1 cellular context compared by ENCODE assay signal in the genomic region with DNA sequence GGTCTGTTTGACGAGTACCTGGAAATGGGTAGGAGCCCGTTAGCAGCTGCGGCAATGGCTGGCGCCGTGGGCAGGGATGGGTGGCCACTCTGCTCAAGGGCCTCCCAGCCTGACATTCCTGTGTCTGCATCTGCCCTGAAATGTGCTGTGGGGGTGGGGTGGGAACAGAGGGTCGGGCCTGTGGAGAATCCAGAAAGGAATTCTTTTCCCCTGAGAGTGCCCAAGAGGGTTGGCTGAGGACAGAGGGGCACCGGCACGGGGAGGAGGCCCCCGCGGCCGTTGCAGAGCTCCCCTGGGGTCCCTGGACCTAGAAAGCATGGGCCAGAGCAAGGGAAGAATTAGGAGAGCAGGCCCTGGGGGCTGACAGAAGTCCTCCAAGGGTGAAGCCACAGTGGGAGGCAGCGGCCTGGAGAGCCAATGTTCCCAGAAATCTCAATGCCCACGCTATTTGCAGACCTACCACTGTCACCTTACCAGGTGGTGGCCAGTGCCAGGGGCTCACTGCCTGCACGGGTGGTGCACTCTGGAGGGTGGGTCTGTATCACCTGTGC.
TF ChIP-seq lines count a peak whose summit lies in the region.

No MANE protein-coding gene starts in this region.

TF ChIP-seq in SK-N-SH, 30 proteins besides CTCF, POLR2A, EP300 and RAD21 (continued from another document):
- TF ChIP-seq, protein P1, sequence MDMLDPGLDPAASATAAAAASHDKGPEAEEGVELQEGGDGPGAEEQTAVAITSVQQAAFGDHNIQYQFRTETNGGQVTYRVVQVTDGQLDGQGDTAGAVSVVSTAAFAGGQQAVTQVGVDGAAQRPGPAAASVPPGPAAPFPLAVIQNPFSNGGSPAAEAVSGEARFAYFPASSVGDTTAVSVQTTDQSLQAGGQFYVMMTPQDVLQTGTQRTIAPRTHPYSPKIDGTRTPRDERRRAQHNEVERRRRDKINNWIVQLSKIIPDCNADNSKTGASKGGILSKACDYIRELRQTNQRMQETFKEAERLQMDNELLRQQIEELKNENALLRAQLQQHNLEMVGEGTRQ (IDR thresholded peaks at IDR 0.05; ENCODE audit: borderline replicate concordance, low read depth, low read length): no peak
- TF ChIP-seq RXRA (IDR thresholded peaks at IDR 0.05; ENCODE audit: borderline replicate concordance, low read depth) (no peak), FOXJ3 (CRISPR knock-in tag; IDR thresholded peaks at IDR 0.05) (no peak), GATA2 (CRISPR knock-in tag; IDR thresholded peaks at IDR 0.05) (no peak), ELF1 (IDR thresholded peaks at IDR 0.05) (no peak), RCOR1 (IDR thresholded peaks at IDR 0.05; ENCODE audit: low read length) (no peak)
